ENCODE assay signal across 15 cellular contexts in genomic region chr13:99726261-99726894, GRCh38.
DNase-seq lines count a peak whose midpoint lies in the region; ATAC-seq and TF ChIP-seq lines count a peak whose summit lies in the region.
"Had no signal": no experiment of that assay in that cellular context is flagged by ENCODE, and none has a peak within 500 bp of the region (broad histone marks: within the 10 kb centered on the region; RNA-seq: fewer than 3 reads in every experiment).

No MANE protein-coding gene starts in this region.

- no peak overlapping the region for H3K4ac ChIP-seq in H9 (ENCODE audit: low read depth, low read length)
- peak overlapping the region; percentile 45 for H3K4ac ChIP-seq in mesendoderm (ENCODE audit: low read depth, low read length)

- H3K23ac ChIP-seq in H9 (ENCODE audit: insufficient read length, low read depth, low read length) (no peak overlapping the region), mesendoderm (ENCODE audit: low read length) (no peak overlapping the region)

- peaks cover 0 to 4% (median 0%) of the 10 kb centered on the region in 3 experiments; a peak in 3 of 7 replicates for H3K36me3 Mint-ChIP-seq in H9 (ENCODE audit: insufficient read depth in 1 of 3, low read depth in 3 of 3)

- H3K56ac ChIP-seq in H9 (ENCODE audit: insufficient read length, low read depth, low read length) (no peak overlapping the region), mesendoderm (ENCODE audit: low read length) (peak overlapping the region; percentile 59)

- H3K4me1 ChIP-seq in H9 (ENCODE audit: insufficient read depth, low read length) (peaks cover 16% of the 10 kb centered on the region; the same call in 1 of the 2 replicates), mesendoderm (ENCODE audit: control insufficient read depth, low read depth, low read length) (peaks cover 5% of the 10 kb centered on the region)
- H3K4me1 ChIP-seq: Caco-2, HAP-1 had no signal

- H4K5ac ChIP-seq in H9 (ENCODE audit: insufficient read length, low read depth, low read length) (no peak overlapping the region), mesendoderm (ENCODE audit: low read length) (no peak overlapping the region)

- H3K4me1 Mint-ChIP-seq in H9 = peaks cover 60 to 74% of the 10 kb centered on the region in 2 experiments
- H3K4me1 Mint-ChIP-seq: CD8-positive, alpha-beta memory T cell had no signal

- H3K9ac ChIP-seq in H9 (ENCODE audit: extremely low read depth, insufficient read length, low read length) (no peak overlapping the region), mesendoderm (ENCODE audit: low read length) (no peak overlapping the region)

- H3K4me3 Mint-ChIP-seq in H9 = no peak overlapping the region
- H3K4me3 Mint-ChIP-seq: B cell; CD8-positive, alpha-beta memory T cell had no signal

- no peak overlapping the region for H2AFZ ChIP-seq in H9 (ENCODE audit: low read length)

- no peak for TF ChIP-seq CTCF in H9 (conservative IDR thresholded peaks at IDR 0.05)

- no peaks in the 10 kb centered on the region for H3K27me3 ChIP-seq in H9 (ENCODE audit: insufficient read depth, low read length)
- H3K27me3 ChIP-seq in mesendoderm (ENCODE audit: insufficient read depth, low read length, poor library complexity) = no peaks in the 10 kb centered on the region

- intact Hi-C loops in left ventricle myocardium superior (cut with micrococcal nuclease) = no loop called here

- no peak overlapping the region for H3K14ac ChIP-seq in H9 (ENCODE audit: insufficient read depth, low read length)

- no peak overlapping the region for H2BK15ac ChIP-seq in H9 (ENCODE audit: low read depth, low read length)
- no peak overlapping the region for H2BK15ac ChIP-seq in mesendoderm (replicated peaks; ENCODE audit: low read depth)

- H3K23me2 ChIP-seq in H9 (ENCODE audit: insufficient read length, low read depth, low read length, poor library complexity, severe bottlenecking) = no peaks in the 10 kb centered on the region

- no peak overlapping the region for H4K91ac ChIP-seq in H9 (ENCODE audit: insufficient read length, low read depth, low read length)

- no peak overlapping the region for H2BK5ac ChIP-seq in H9 (ENCODE audit: insufficient read length, low read length)
- H2BK5ac ChIP-seq in mesendoderm (ENCODE audit: low read length) = no peak overlapping the region

- H4K8ac ChIP-seq in H9 (replicated peaks; ENCODE audit: insufficient read length, low read depth, low read length) = no peak overlapping the region
- no peak overlapping the region for H4K8ac ChIP-seq in mesendoderm (ENCODE audit: low read depth, low read length)

- no peaks in the 10 kb centered on the region for H3K9me3 Mint-ChIP-seq in H9
- H3K9me3 Mint-ChIP-seq: CD8-positive, alpha-beta memory T cell had no signal

- H3K27me3 Mint-ChIP-seq in H9 (ENCODE audit: low read depth) = no peaks in the 10 kb centered on the region; the same call in 1 of the 2 replicates
- H3K27me3 Mint-ChIP-seq: B cell had no signal

- no peak overlapping the region for H3K4me3 ChIP-seq in mesendoderm (ENCODE audit: low read length)
- H3K4me3 ChIP-seq: HAP-1, K562 had no signal

- no peak overlapping the region for H2BK12ac ChIP-seq in H9 (ENCODE audit: insufficient read length, low read depth, low read length)

- H3K4me2 ChIP-seq in H9 (ENCODE audit: insufficient read depth, insufficient read length, low read length) = no peak overlapping the region
- no peak overlapping the region for H3K4me2 ChIP-seq in mesendoderm (ENCODE audit: low read length)

- H3T11ph ChIP-seq in H9 (ENCODE audit: low read length) = no peak overlapping the region

- no peaks in the 10 kb centered on the region for H4K20me1 ChIP-seq in H9 (ENCODE audit: control insufficient read depth, insufficient read depth, insufficient read length)

- H3K79me2 ChIP-seq in H9 (ENCODE audit: insufficient read depth, low read length) (no peaks in the 10 kb centered on the region), mesendoderm (ENCODE audit: control insufficient read depth, insufficient read depth, low read length) (no peaks in the 10 kb centered on the region)

- H3K9me3 ChIP-seq in H9 (ENCODE audit: control insufficient read depth, low read depth, low read length) = no peaks in the 10 kb centered on the region
- H3K9me3 ChIP-seq: Caco-2, HAP-1 had no signal

- H3K79me1 ChIP-seq in H9 (ENCODE audit: insufficient read depth, low read depth, low read length, poor library complexity, severe bottlenecking) (no peaks in the 10 kb centered on the region), mesendoderm (ENCODE audit: low read length) (no peaks in the 10 kb centered on the region)

- H2AK5ac ChIP-seq in H9 (ENCODE audit: insufficient read length, low read length) = no peak overlapping the region
- no peak overlapping the region for H2AK5ac ChIP-seq in mesendoderm (ENCODE audit: low read length)

- WGBS in H9 (ENCODE audit: extremely low coverage, insufficient read length, low lambda C conversion rate) = no CpG with 5 or more reads among the region's 10 CpGs
- no CpG with 5 or more reads among the region's 10 CpGs for WGBS in mesendoderm (ENCODE audit: extremely low coverage, insufficient coverage, low lambda C conversion rate)

- H3K18ac ChIP-seq in H9 (ENCODE audit: insufficient read length, low read depth, low read length) (peak overlapping the region; percentile 42), mesendoderm (ENCODE audit: low read length) (peak overlapping the region; percentile 11)

- ATAC-seq in left ventricle myocardium superior = no peak
- ATAC-seq: K562 had no signal

- H2BK120ac ChIP-seq in H9 (ENCODE audit: low read depth, low read length, poor library complexity, severe bottlenecking) = no peak overlapping the region
- H2BK120ac ChIP-seq in mesendoderm (ENCODE audit: low read depth, low read length) = no peak overlapping the region

- no peak overlapping the region for H2BK20ac ChIP-seq in H9 (ENCODE audit: low read depth, low read length, poor library complexity, severe bottlenecking)

- no peaks in the 10 kb centered on the region for H3K36me3 ChIP-seq in mesendoderm (ENCODE audit: control insufficient read depth, insufficient read depth, low read length)
- H3K36me3 ChIP-seq: HAP-1 had no signal

- H3K27ac Mint-ChIP-seq in H9 = peak overlapping the region; percentile 93 to 96 (median 93); a peak in 6 of 7 replicates
- H3K27ac Mint-ChIP-seq: B cell had no signal

- DNase-seq in H9 (peak; percentile 32), ecto neural progenitor cell (ENCODE audit: low spot score) (peak; percentile 66), mesendoderm (peak; percentile 63), NCI-H187 treated with DMSO at 0.1 percent for 48 hours (lab: John Stamatoyannopoulos, UW) (no peak), left ventricle myocardium superior (no peak), occipital lobe (lab: John Stamatoyannopoulos, UW) (no peak)
- DNase-seq in activated CD4-positive, alpha-beta T cell treated with anti-CD3 and anti-CD28 coated beads, Interleukin-2, amount 50 U/mL, for 4 hours = no peak
- DNase-seq: C1 segment of cervical spinal cord; Caco-2; CD8-positive, alpha-beta memory T cell; DMS53; GF-D8 had no signal

- H3K27ac ChIP-seq in H9 (ENCODE audit: insufficient read length, low read depth, low read length) (no peak overlapping the region), mesendoderm (ENCODE audit: low read depth, low read length) (no peak overlapping the region)

Comparison
In these comparisons a context has a peak if more than half of its experiments do, and no peak if none do; other contexts are left out.
1. DNase-seq: peak in H9 (single experiment), ecto neural progenitor cell (single experiment) and mesendoderm (single experiment); none in NCI-H187 treated with DMSO at 0.1 percent for 48 hours (single experiment), left ventricle myocardium superior (single experiment), occipital lobe (single experiment) and activated CD4-positive, alpha-beta T cell treated with anti-CD3 and anti-CD28 coated beads, Interleukin-2, amount 50 U/mL, for 4 hours (0 of 2).